ENCODE assay signal across 8 cellular contexts in genomic region chr17:75323043-75323591, GRCh38. TPM values are rescaled to one million over a fixed set of nuclear protein-coding genes. Genes with fewer than 3 reads are reported as not detected.
DNase-seq lines count a peak whose midpoint lies in the region; ATAC-seq and TF ChIP-seq lines count a peak whose summit lies in the region.

No MANE protein-coding gene starts in this region.

- no peaks in the 10 kb centered on the region for H3K27me3 Mint-ChIP-seq in MCF 10A (ENCODE audit: insufficient read depth, unreplicated experiment)
- H3K27me3 Mint-ChIP-seq in immature natural killer cell (ENCODE audit: low read depth in 3 of 3) = peaks cover 0 to 2% (median 0%) of the 10 kb centered on the region in 3 donors

- no peak overlapping the region for H3K27ac Mint-ChIP-seq in MCF 10A (ENCODE audit: low read depth, unreplicated experiment)
- H3K27ac Mint-ChIP-seq in immature natural killer cell = peak overlapping the region in 5 of 6 donors; percentile 46 to 70 (median 64)

- POLR2A ChIA-PET in MCF 10A (lab: Yijun Ruan, JAX) = interaction anchor here (0.6 to 4.0 kb wide), 8 partner anchors 25 to 360 kb away, joined by 3 to 15 read pairs (median 6); partner anchors contain the start of genes GRB2 and SLC25A19

- intact Hi-C loops in MCF 10A (cut with micrococcal nuclease) = loop anchor here (1.0 kb wide), 2 partner anchors 81 to 89 kb away; no protein-coding TSS in a partner anchor

- H3K4me1 Mint-ChIP-seq in MCF 10A (ENCODE audit: insufficient read depth, unreplicated experiment) (no peaks in the 10 kb centered on the region), immature natural killer cell (peaks cover 35 to 37% of the 10 kb centered on the region in 2 donors)

- peak; percentile 90 for DNase-seq in ACHN
- DNase-seq in GM20000 (ENCODE audit: low spot score) = peak; percentile 41
- DNase-seq in NCI-H2196 treated with DMSO at 0.1 percent for 48 hours (lab: John Stamatoyannopoulos, UW; ENCODE audit: unreplicated experiment) = peak; percentile 36
- peak; percentile 85 for DNase-seq in MCF 10A (ENCODE audit: unreplicated experiment)
- DNase-seq in immature natural killer cell = peak; percentile 72 to 80 (median 79)
- peak; percentile 93 for DNase-seq in stimulated activated CD4-positive, alpha-beta T cell treated with anti-CD3 and anti-CD28 coated beads, Interleukin-15, amount 100 ng/mL, for 24 hours

- H3K27ac ChIP-seq in VCaP = no peak overlapping the region

- TF ChIP-seq CTCF in GM20000 (IDR thresholded peaks at IDR 0.05; ENCODE audit: extremely low read depth, missing control alignments) = peak; percentile 64
- TF ChIP-seq CTCF in VCaP (conservative IDR thresholded peaks at IDR 0.05) = peak; percentile 88
- peak; percentile 46 for TF ChIP-seq CTCF in MCF 10A (IDR thresholded peaks at IDR 0.05; ENCODE audit: unreplicated experiment)

- ATAC-seq in HG02852 (IDR thresholded peaks at IDR 0.05; ENCODE audit: unreplicated experiment) = no peak

- no peak overlapping the region for H3K4me3 Mint-ChIP-seq in MCF 10A (ENCODE audit: unreplicated experiment)
- peak overlapping the region in 2 of 5 donors; percentile 21 for H3K4me3 Mint-ChIP-seq in immature natural killer cell

- in situ Hi-C loops in ACHN (cut with HindIII; ENCODE audit: low pct_ligation_motif_present, low pct_unique_long_range_greater_than_20kb, low sequenced_read_pairs) = no loop called here

- no TSS peak for BruUV-seq in MCF 10A (replicated peaks; lab: Mats Ljungman, UMichigan)

- peaks cover 60% of the 10 kb centered on the region for H3K36me3 Mint-ChIP-seq in MCF 10A (ENCODE audit: insufficient read depth, unreplicated experiment)
- peaks cover 0 to 7% (median 3%) of the 10 kb centered on the region in 3 donors for H3K36me3 Mint-ChIP-seq in immature natural killer cell

- H3K9me3 Mint-ChIP-seq in MCF 10A (ENCODE audit: unreplicated experiment) = no peaks in the 10 kb centered on the region
- H3K9me3 Mint-ChIP-seq in immature natural killer cell = no peaks in the 10 kb centered on the region

- CTCF ChIA-PET in MCF 10A (lab: Yijun Ruan, JAX) = interaction anchor here (0.6 to 3.1 kb wide), 34 partner anchors 8 to 355 kb away, joined by 3 to 30 read pairs (median 4); partner anchors contain the start of genes GRB2 and SLC25A19

RNA-seq across cellular contexts. Expression of gene SLC25A19, which starts 33.9 kb away (rescaled TPM):
- 14.8 and 22.6 TPM in 2 replicates for total RNA-seq in MCF 10A (2022)
- polyA plus RNA-seq in immature natural killer cell = 10 to 100 TPM; 11.2 to 27.2 (median 21.0) TPM

RNA-seq across cellular contexts. Expression of gene MIF4GD, which starts 52.1 kb away (rescaled TPM):
- total RNA-seq in MCF 10A (2022) = 23.3 and 29.6 TPM in 2 replicates
- polyA plus RNA-seq in immature natural killer cell = 100 to 1,000 TPM; 113 to 187 (median 145) TPM

Comparison
In these comparisons a context has a peak if more than half of its experiments do, and no peak if none do; other contexts are left out.
1. DNase-seq: peak in every context shown above with its lines; median percentile 93 in stimulated activated CD4-positive, alpha-beta T cell treated with anti-CD3 and anti-CD28 coated beads, Interleukin-15, amount 100 ng/mL, for 24 hours; 90 in ACHN; 85 in MCF 10A; 79 in immature natural killer cell; 41 in GM20000; 36 in NCI-H2196 treated with DMSO at 0.1 percent for 48 hours.